23 cellular contexts compared by ENCODE assay signal in genomic region chr19:34148672-34149185, GRCh38.
"Had no signal": no experiment of that assay in that cellular context is flagged by ENCODE, and none has a peak within 500 bp of the region (broad histone marks: within the 10 kb centered on the region; RNA-seq: fewer than 3 reads in every experiment).

No MANE protein-coding gene starts in this region.

- DNase-seq: effector memory CD8-positive, alpha-beta T cell; esophagus squamous epithelium; foreskin keratinocyte; kidney; left cardiac atrium; left ventricle myocardium superior; mesenchymal stem cell; naive B cell; posterior cingulate gyrus; spleen; stimulated activated CD4-positive, alpha-beta T cell treated with anti-CD3 and anti-CD28 coated beads, Interleukin-15, amount 100 ng/mL, for 24 hours; stimulated activated CD4-positive, alpha-beta T cell treated with anti-CD3 and anti-CD28 coated beads, Interleukin-1b, Interleukin-23, amount 100 ng/mL, for 48 hours; stimulated activated CD4-positive, alpha-beta T cell treated with anti-CD3 and anti-CD28 coated beads, Interleukin-4, amount 100 ng/mL, for 24 hours; tibial artery; upper lobe of left lung had no signal

- H3K9me3 Mint-ChIP-seq: dendritic cell treated with granulocyte-macrophage colony-stimulating factor and Interleukin-4, amounts not matched to agents 40 ng/mL and 50 ng/mL, for 4 days; effector memory CD8-positive, alpha-beta T cell; nephron; stimulated activated memory B cell treated with anti-CD40 and anti-IgM and Interleukin-4, amounts not matched to agents 10 μg/mL and 1 μg/mL and 100 μg/mL, for 72 hours; stimulated activated naive CD8-positive, alpha-beta T cell treated with anti-CD3 and anti-CD28 coated beads, Interleukin-15, Interleukin-2, amounts not matched to agents 100 ng/mL and 50 ng/mL, for 24 hours had no signal

- H3K4me3 Mint-ChIP-seq: dendritic cell treated with granulocyte-macrophage colony-stimulating factor and Interleukin-4, amounts not matched to agents 40 ng/mL and 50 ng/mL, for 4 days; effector memory CD8-positive, alpha-beta T cell; naive B cell; nephron; stimulated activated memory B cell treated with anti-CD40 and anti-IgM and Interleukin-4, amounts not matched to agents 10 μg/mL and 1 μg/mL and 100 μg/mL, for 72 hours; stimulated activated naive CD8-positive, alpha-beta T cell treated with anti-CD3 and anti-CD28 coated beads, Interleukin-15, Interleukin-2, amounts not matched to agents 100 ng/mL and 50 ng/mL, for 24 hours had no signal

- H3K4me3 ChIP-seq: esophagus squamous epithelium, hepatocyte, lung, spleen, tibial artery, upper lobe of left lung, vagina had no signal

- ATAC-seq: effector memory CD8-positive, alpha-beta T cell; foreskin keratinocyte; left cardiac atrium; left ventricle myocardium superior; sciatic nerve; stimulated activated memory B cell treated with anti-CD40 and anti-IgM and Interleukin-4, amounts not matched to agents 10 μg/mL and 1 μg/mL and 100 μg/mL, for 72 hours had no signal

- H3K27me3 Mint-ChIP-seq: stimulated activated memory B cell treated with anti-CD40 and anti-IgM and Interleukin-4, amounts not matched to agents 10 μg/mL and 1 μg/mL and 100 μg/mL, for 72 hours; stimulated activated naive CD8-positive, alpha-beta T cell treated with anti-CD3 and anti-CD28 coated beads, Interleukin-15, Interleukin-2, amounts not matched to agents 100 ng/mL and 50 ng/mL, for 24 hours had no signal

- H3K36me3 Mint-ChIP-seq: naive B cell; stimulated activated memory B cell treated with anti-CD40 and anti-IgM and Interleukin-4, amounts not matched to agents 10 μg/mL and 1 μg/mL and 100 μg/mL, for 72 hours had no signal

- H3K4me1 Mint-ChIP-seq: nephron; stimulated activated memory B cell treated with anti-CD40 and anti-IgM and Interleukin-4, amounts not matched to agents 10 μg/mL and 1 μg/mL and 100 μg/mL, for 72 hours had no signal

- H3K27ac Mint-ChIP-seq: dendritic cell treated with granulocyte-macrophage colony-stimulating factor and Interleukin-4, amounts not matched to agents 40 ng/mL and 50 ng/mL, for 4 days; effector memory CD8-positive, alpha-beta T cell; nephron; stimulated activated memory B cell treated with anti-CD40 and anti-IgM and Interleukin-4, amounts not matched to agents 10 μg/mL and 1 μg/mL and 100 μg/mL, for 72 hours; stimulated activated naive CD8-positive, alpha-beta T cell treated with anti-CD3 and anti-CD28 coated beads, Interleukin-15, Interleukin-2, amounts not matched to agents 100 ng/mL and 50 ng/mL, for 24 hours had no signal
